Comparison of ENCODE assay signal across 1 cellular context in genomic region chr2:39128919-39129391, GRCh38.
TF ChIP-seq lines count a peak whose summit lies in the region.

No MANE protein-coding gene starts in this region.

TF ChIP-seq in HepG2, 621 proteins besides CTCF, POLR2A, EP300 and RAD21 (continued from another document and continues in another):
- TF ChIP-seq HMGXB3 (CRISPR knock-in tag; IDR thresholded peaks at IDR 0.05; ENCODE audit: borderline replicate concordance) (no peak), ZBTB2 (CRISPR knock-in tag; IDR thresholded peaks at IDR 0.05; ENCODE audit: low read depth) (no peak), NFYB (CRISPR knock-in tag; IDR thresholded peaks at IDR 0.05) (no peak), IKZF1 (IDR thresholded peaks at IDR 0.05) (no peak), ZNF407 (CRISPR knock-in tag; IDR thresholded peaks at IDR 0.05; ENCODE audit: not compliant biosample characterization) (no peak), KDM3A (CRISPR knock-in tag; IDR thresholded peaks at IDR 0.05; ENCODE audit: low read depth) (no peak), ZNF737 (CRISPR knock-in tag; IDR thresholded peaks at IDR 0.05; ENCODE audit: borderline replicate concordance) (no peak), CEBPG (CRISPR knock-in tag; IDR thresholded peaks at IDR 0.05) (peak; percentile 86), POGZ (CRISPR knock-in tag; IDR thresholded peaks at IDR 0.05) (no peak), ATM (IDR thresholded peaks at IDR 0.05; ENCODE audit: borderline replicate concordance) (no peak), EZH2 (conservative IDR thresholded peaks at IDR 0.05; ENCODE audit: low read depth, low read length) (no peak), ARHGAP35 (CRISPR knock-in tag; IDR thresholded peaks at IDR 0.05; ENCODE audit: borderline replicate concordance) (no peak), BRCA1 (CRISPR knock-in tag; IDR thresholded peaks at IDR 0.05) (no peak), THYN1 (CRISPR knock-in tag; IDR thresholded peaks at IDR 0.05; ENCODE audit: borderline replicate concordance, low read depth) (no peak), SOX13 (IDR thresholded peaks at IDR 0.05) (no peak), SOX13 (CRISPR knock-in tag; conservative IDR thresholded peaks at IDR 0.05 in 1 of 2, IDR thresholded peaks at IDR 0.05 in 1 of 2) (peak in 1 of 2 experiments; percentile 12; a peak in 1 of 4 replicates), YY1 (IDR thresholded peaks at IDR 0.05; ENCODE audit: insufficient read depth, insufficient replicate concordance, low read depth, low read length) (no peak), ERF (CRISPR knock-in tag; IDR thresholded peaks at IDR 0.05) (no peak), ZNF121 (CRISPR knock-in tag; IDR thresholded peaks at IDR 0.05) (no peak), MTF1 (CRISPR knock-in tag; IDR thresholded peaks at IDR 0.05) (no peak), CEBPB (IDR thresholded peaks at IDR 0.05; ENCODE audit: borderline replicate concordance, low read depth, low read length) (peak; percentile 97), TBL1XR1 (IDR thresholded peaks at IDR 0.05; ENCODE audit: borderline replicate concordance, low read length, partially characterized antibody) (no peak), ZBTB39 (CRISPR knock-in tag; IDR thresholded peaks at IDR 0.05) (no peak), ZNF142 (CRISPR knock-in tag; IDR thresholded peaks at IDR 0.05) (no peak), REPIN1 (CRISPR knock-in tag; IDR thresholded peaks at IDR 0.05; ENCODE audit: borderline replicate concordance, low read depth) (no peak), ZNF878 (CRISPR knock-in tag; IDR thresholded peaks at IDR 0.05) (no peak), GATAD2A (CRISPR knock-in tag; IDR thresholded peaks at IDR 0.05) (peak; percentile 39; the same call in 1 of the 2 replicates), ARID2 (CRISPR knock-in tag; IDR thresholded peaks at IDR 0.05; ENCODE audit: borderline replicate concordance) (no peak), ZBTB1 (CRISPR knock-in tag; IDR thresholded peaks at IDR 0.05; ENCODE audit: borderline replicate concordance) (no peak), ARID5B (CRISPR knock-in tag; IDR thresholded peaks at IDR 0.05) (peak; percentile 61)
